ENCODE assay signal across 8 cellular contexts in the genomic region with DNA sequence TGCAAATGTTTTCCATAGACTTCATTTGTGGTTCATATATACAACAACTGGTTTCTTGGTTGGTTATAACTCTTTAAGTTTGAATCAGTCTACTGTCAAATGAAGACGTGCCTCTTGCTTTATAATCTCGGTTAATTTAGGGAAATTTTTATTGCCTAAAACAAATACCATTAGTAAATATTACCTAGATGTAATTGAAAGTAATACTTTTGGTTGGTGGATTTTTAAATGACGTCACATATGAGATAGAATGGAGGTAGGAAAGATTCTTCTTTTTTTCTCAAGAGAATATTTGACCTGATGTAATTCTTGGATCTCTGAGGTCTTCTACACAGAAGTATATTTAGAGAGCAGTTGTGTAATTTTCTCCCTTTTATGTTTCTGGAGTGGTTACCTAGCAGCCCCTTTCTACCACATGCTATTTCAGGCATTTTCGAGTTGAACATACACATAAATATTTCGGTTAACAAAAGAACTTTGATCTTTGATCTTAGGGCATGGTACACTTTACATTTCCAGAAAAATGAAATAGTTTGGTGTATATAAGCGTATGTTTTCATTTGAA. TPM values are rescaled to one million over a fixed set of nuclear protein-coding genes. Genes with fewer than 3 reads are reported as not detected.
A peak's percentile ranks its signal among the peaks of the same experiment; 100 is the strongest.
DNase-seq lines count a peak whose midpoint lies in the region.

No MANE protein-coding gene starts in this region.

- peaks cover 60% of the 10 kb centered on the region for H3K79me2 ChIP-seq in GM23248 (ENCODE audit: insufficient read depth)

- peak; percentile 59 for DNase-seq in NCI-H510A treated with DMSO at 0.1 percent for 48 hours (lab: John Stamatoyannopoulos, UW)
- DNase-seq in NCI-H510A (lab: John Stamatoyannopoulos, UW), result no peak
- peak; percentile 75 for DNase-seq in GM23248
- peak; percentile 56 for DNase-seq in NAMALWA (ENCODE audit: low spot score)
- DNase-seq in astrocyte of the hippocampus (ENCODE audit: low read depth, low spot score), result peak; percentile 45
- DNase-seq in amygdala (lab: John Stamatoyannopoulos, UW), result no peak

- no peaks in the 10 kb centered on the region for H3K9me2 ChIP-seq in GM23248 (ENCODE audit: insufficient read depth)

- H3K36me3 ChIP-seq in GM23248 (ENCODE audit: low read depth) (no peaks in the 10 kb centered on the region), thymus (ENCODE audit: control insufficient read depth, insufficient read depth) (no peaks in the 10 kb centered on the region)

- no peaks in the 10 kb centered on the region for H3K27me3 ChIP-seq in GM23248 (replicated peaks; ENCODE audit: insufficient read depth)
- H3K27me3 ChIP-seq in layer of hippocampus (ENCODE audit: control insufficient read depth, insufficient read depth, low read length), result no peaks in the 10 kb centered on the region
- no peaks in the 10 kb centered on the region for H3K27me3 ChIP-seq in thymus (ENCODE audit: control insufficient read depth, insufficient read depth)

- peaks cover 25% of the 10 kb centered on the region for H3K4me1 ChIP-seq in GM23248 (ENCODE audit: insufficient read depth)
- H3K4me1 ChIP-seq in thymus (ENCODE audit: control insufficient read depth, insufficient read depth, low read length), result peaks cover 2% of the 10 kb centered on the region

- WGBS in GM23248 (ENCODE audit: low coverage in 1 of 2, low lambda C conversion rate in 2 of 2, missing lambda C conversion rate in 2 of 2), 2 experiments, result 19% methylated on average over 6 of the region's 6 CpGs
- WGBS in thymus, result 1% methylated on average over 6 of the region's 6 CpGs

- H3K27ac ChIP-seq in GM23248 (peak overlapping the region; percentile 95), layer of hippocampus (ENCODE audit: low read depth, low read length) (peak overlapping the region; percentile 99), thymus (ENCODE audit: low read depth) (peak overlapping the region; percentile 82)

- H3K4me2 ChIP-seq in GM23248 (ENCODE audit: unreplicated experiment), result peak overlapping the region; percentile 89

- peaks cover 28% of the 10 kb centered on the region for H3F3A ChIP-seq in GM23248 (ENCODE audit: insufficient read depth)

- peak overlapping the region; percentile 85 for H2AFZ ChIP-seq in GM23248

- H3K9me3 ChIP-seq in GM23248 (ENCODE audit: low read depth), result no peaks in the 10 kb centered on the region
- H3K9me3 ChIP-seq in thymus (ENCODE audit: control insufficient read depth), result peaks cover 1% of the 10 kb centered on the region

- peak overlapping the region; percentile 95 for H3K4me3 ChIP-seq in GM23248
- peak overlapping the region; percentile 54 for H3K4me3 ChIP-seq in thymus (ENCODE audit: low read length)

- in situ Hi-C loops in GM23248 (cut with MboI), result no loop called here

- H4K20me1 ChIP-seq in GM23248 (ENCODE audit: insufficient read depth), result no peaks in the 10 kb centered on the region

- H3K9ac ChIP-seq in GM23248, result peak overlapping the region; percentile 91

RNA-seq across cellular contexts. Expression of gene ATF7IP, which starts 1.7 kb away (rescaled TPM):
- total RNA-seq in GM23248 (2014; rRNA removed; shearing (Covaris generic)), result 14.3 and 17.7 TPM in 2 replicates
- polyA plus RNA-seq in GM23248 (2016; fragmentation: Nextera tagmentation; extraction: Ambion mirVana) (24.3 and 24.9 TPM in 2 replicates), thymus (23.9 TPM)

Comparison
In these comparisons a context has a peak if more than half of its experiments do, and no peak if none do; other contexts are left out.
1. DNase-seq: peak in NCI-H510A treated with DMSO at 0.1 percent for 48 hours (single experiment), GM23248 (single experiment), NAMALWA (single experiment) and astrocyte of the hippocampus (single experiment); none in NCI-H510A (single experiment) and amygdala (0 of 56).
2. Peak in every context shown above with its lines, with median percentiles within 50 percentile points of each other: H3K27ac ChIP-seq.